21 cellular contexts compared by ENCODE assay signal in genomic region chr10:123645615-123646014, GRCh38. TPM values are rescaled to one million over a fixed set of nuclear protein-coding genes. Genes with fewer than 3 reads are reported as not detected.
DNase-seq lines count a peak whose midpoint lies in the region; ATAC-seq and TF ChIP-seq lines count a peak whose summit lies in the region.
"Had no signal": no experiment of that assay in that cellular context is flagged by ENCODE, and none has a peak within 500 bp of the region (broad histone marks: within the 10 kb centered on the region; RNA-seq: fewer than 3 reads in every experiment).

No MANE protein-coding gene starts in this region.

- no peak overlapping the region for H3K27ac ChIP-seq in H9 (ENCODE audit: insufficient read length, low read depth, low read length)
- H3K27ac ChIP-seq: 22Rv1, BLaER1, C4-2B, GM23248 had no signal

- no peak overlapping the region for H3K4ac ChIP-seq in H9 (ENCODE audit: low read depth, low read length)

- H2AFZ ChIP-seq in H9 (ENCODE audit: low read length) = no peak overlapping the region
- H2AFZ ChIP-seq: GM23248 had no signal

- H3K4me2 ChIP-seq in H9 (ENCODE audit: insufficient read depth, insufficient read length, low read length) = no peak overlapping the region
- H3K4me2 ChIP-seq: BLaER1 had no signal

- no peak overlapping the region for H2BK20ac ChIP-seq in H9 (ENCODE audit: low read depth, low read length, poor library complexity, severe bottlenecking)

- peak overlapping the region; percentile 9 for H4K8ac ChIP-seq in H9 (replicated peaks; ENCODE audit: insufficient read length, low read depth, low read length)

- H3K4me3 Mint-ChIP-seq in H9 (no peak overlapping the region), osteocyte (ENCODE audit: unreplicated experiment) (no peak overlapping the region)
- H3K4me3 Mint-ChIP-seq: B cell; CD4-positive, CD25-positive, alpha-beta regulatory T cell; CD8-positive, alpha-beta T cell had no signal

- H3K23me2 ChIP-seq in H9 (ENCODE audit: insufficient read length, low read depth, low read length, poor library complexity, severe bottlenecking) = no peaks in the 10 kb centered on the region

- H3K79me1 ChIP-seq in H9 (ENCODE audit: insufficient read depth, low read depth, low read length, poor library complexity, severe bottlenecking) = no peaks in the 10 kb centered on the region

- H3K4me1 Mint-ChIP-seq in H9 (peaks cover 21 to 26% of the 10 kb centered on the region in 2 experiments), osteocyte (ENCODE audit: unreplicated experiment) (no peaks in the 10 kb centered on the region)
- H3K4me1 Mint-ChIP-seq: B cell; CD4-positive, CD25-positive, alpha-beta regulatory T cell had no signal

- H3K79me2 ChIP-seq in H9 (ENCODE audit: insufficient read depth, low read length) = no peaks in the 10 kb centered on the region

- no peak overlapping the region for H3K23ac ChIP-seq in H9 (ENCODE audit: insufficient read length, low read depth, low read length)

- H3K9me3 Mint-ChIP-seq in H9 (no peaks in the 10 kb centered on the region; a peak in 1 of 5 replicates), osteocyte (ENCODE audit: unreplicated experiment) (no peaks in the 10 kb centered on the region)
- H3K9me3 Mint-ChIP-seq: CD4-positive, CD25-positive, alpha-beta regulatory T cell; CD8-positive, alpha-beta T cell had no signal

- H3K4me1 ChIP-seq in H9 (ENCODE audit: insufficient read depth, low read length) = peaks cover 9% of the 10 kb centered on the region; the same call in 1 of the 2 replicates
- H3K4me1 ChIP-seq: BLaER1, Caco-2, HAP-1 had no signal

- DNase-seq in H9 (peak; percentile 8), islet precursor cell (peak; percentile 33), osteocyte (ENCODE audit: extremely low spot score, unreplicated experiment) (peak; percentile 54), ureter (ENCODE audit: low spot score) (peak; percentile 4), glomerular visceral epithelial cell (ENCODE audit: extremely low spot score) (no peak), left cardiac atrium (no peak), HCEC 1CT (no peak)
- DNase-seq in stimulated activated naive CD4-positive, alpha-beta T cell (lab: John Stamatoyannopoulos, UW) = no peak
- DNase-seq: CD4-positive, CD25-positive, alpha-beta regulatory T cell; CD8-positive, alpha-beta T cell; DMS153; DND-41; GM23248 had no signal

- H3T11ph ChIP-seq in H9 (ENCODE audit: low read length) = no peak overlapping the region

- no peak for ATAC-seq in left cardiac atrium
- ATAC-seq: CD8-positive, alpha-beta T cell; GM12878 had no signal

- no peak overlapping the region for H3K56ac ChIP-seq in H9 (ENCODE audit: insufficient read length, low read depth, low read length)

- H3K27me3 Mint-ChIP-seq in H9 (ENCODE audit: low read depth) = peaks cover 9% of the 10 kb centered on the region
- no peaks in the 10 kb centered on the region for H3K27me3 Mint-ChIP-seq in osteocyte (ENCODE audit: unreplicated experiment)

- 0 out of 2 replicates have a peak overlapping the region, but pooled peaks have one; percentile 44 for H3K14ac ChIP-seq in H9 (ENCODE audit: insufficient read depth, low read length)

- H4K5ac ChIP-seq in H9 (ENCODE audit: insufficient read length, low read depth, low read length) = no peak overlapping the region

- no peak overlapping the region for H2BK120ac ChIP-seq in H9 (ENCODE audit: low read depth, low read length, poor library complexity, severe bottlenecking)

- H2BK15ac ChIP-seq in H9 (ENCODE audit: low read depth, low read length) = no peak overlapping the region

- no peak overlapping the region for H2BK12ac ChIP-seq in H9 (ENCODE audit: insufficient read length, low read depth, low read length)

- H2AK5ac ChIP-seq in H9 (ENCODE audit: insufficient read length, low read length) = no peak overlapping the region

- intact Hi-C loops in left cardiac atrium (cut with DNase I) = no loop called here

- H3K36me3 Mint-ChIP-seq in H9 (ENCODE audit: insufficient read depth in 1 of 3, low read depth in 3 of 3) (no peaks in the 10 kb centered on the region), osteocyte (ENCODE audit: unreplicated experiment) (no peaks in the 10 kb centered on the region)
- H3K36me3 Mint-ChIP-seq: CD4-positive, CD25-positive, alpha-beta regulatory T cell; CD8-positive, alpha-beta T cell had no signal

- H3K27me3 ChIP-seq in H9 (ENCODE audit: insufficient read depth, low read length) = no peaks in the 10 kb centered on the region
- H3K27me3 ChIP-seq: BLaER1 had no signal

- no peak overlapping the region for H3K9ac ChIP-seq in H9 (ENCODE audit: extremely low read depth, insufficient read length, low read length)
- H3K9ac ChIP-seq: BLaER1, GM23248 had no signal

- H4K20me1 ChIP-seq in H9 (ENCODE audit: control insufficient read depth, insufficient read depth, insufficient read length) = no peaks in the 10 kb centered on the region
- H4K20me1 ChIP-seq: BLaER1 had no signal

- no CpG with 5 or more reads among the region's 10 CpGs for WGBS in H9 (ENCODE audit: extremely low coverage, insufficient read length, low lambda C conversion rate)

- TF ChIP-seq CTCF in H9 (conservative IDR thresholded peaks at IDR 0.05) (no peak), osteocyte (IDR thresholded peaks at IDR 0.05) (no peak)

- H3K18ac ChIP-seq in H9 (ENCODE audit: insufficient read length, low read depth, low read length) = no peak overlapping the region

- H2BK5ac ChIP-seq in H9 (ENCODE audit: insufficient read length, low read length) = no peak overlapping the region

- no peaks in the 10 kb centered on the region for H3K9me3 ChIP-seq in H9 (ENCODE audit: control insufficient read depth, low read depth, low read length)
- H3K9me3 ChIP-seq: BLaER1, Caco-2, HAP-1 had no signal

- H3K27ac Mint-ChIP-seq in H9 (no peak overlapping the region), osteocyte (ENCODE audit: unreplicated experiment) (no peak overlapping the region)
- H3K27ac Mint-ChIP-seq: B cell; CD4-positive, CD25-positive, alpha-beta regulatory T cell; CD8-positive, alpha-beta T cell had no signal

- no peak overlapping the region for H4K91ac ChIP-seq in H9 (ENCODE audit: insufficient read length, low read depth, low read length)

RNA-seq across cellular contexts. Expression of gene GPR26, which starts 20.5 kb away (rescaled TPM):
- total RNA-seq in H9 (2021) = 0.07 and 0.09 TPM in 2 replicates
- not detected in 2 replicates for total RNA-seq in osteocyte
- not detected for total RNA-seq in ureter
- not detected for total RNA-seq in left cardiac atrium
- total RNA-seq: B cell; Caco-2; CD4-positive, CD25-positive, alpha-beta regulatory T cell; CD8-positive, alpha-beta T cell; GM23248; H4 had no signal

Comparison
In these comparisons a context has a peak if more than half of its experiments do, and no peak if none do; other contexts are left out.
1. DNase-seq: peak in H9 (single experiment), islet precursor cell (single experiment), osteocyte (single experiment) and ureter (single experiment); none in glomerular visceral epithelial cell (single experiment), left cardiac atrium (single experiment), stimulated activated naive CD4-positive, alpha-beta T cell (0 of 6) and HCEC 1CT (single experiment).